In the genomic region with DNA sequence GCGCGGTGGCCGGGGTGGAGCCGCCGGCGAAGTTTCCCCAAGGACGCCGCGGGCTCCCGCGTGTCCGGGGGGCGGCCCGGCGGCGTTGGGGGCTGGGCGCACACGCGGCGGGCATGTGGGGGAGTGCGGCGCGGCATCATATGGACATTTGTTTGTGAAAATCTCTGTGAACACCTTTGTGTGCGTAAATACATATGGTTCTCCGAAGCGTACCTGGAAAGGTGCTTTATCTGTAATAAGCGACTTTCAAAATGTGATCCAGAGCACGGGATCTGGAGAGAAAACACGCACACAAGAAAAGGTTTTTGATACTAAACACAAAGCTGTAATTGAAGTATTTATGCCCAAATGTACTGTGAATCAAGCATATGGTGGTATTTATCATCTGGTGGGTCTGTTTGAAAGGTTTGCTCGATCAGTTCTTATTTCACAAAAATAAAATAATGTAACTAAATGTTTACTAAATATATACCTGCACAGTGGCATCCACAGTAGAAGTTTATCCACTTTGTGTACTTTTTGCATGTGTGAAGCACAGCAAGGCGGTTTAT, we compare ENCODE assay signal across 8 cellular contexts. TPM values are rescaled to one million over a fixed set of nuclear protein-coding genes. Genes with fewer than 3 reads are reported as not detected.
A peak's percentile ranks its signal among the peaks of the same experiment; 100 is the strongest.
DNase-seq lines count a peak whose midpoint lies in the region; ATAC-seq and TF ChIP-seq lines count a peak whose summit lies in the region.

No MANE protein-coding gene starts in this region.

- H3K27ac ChIP-seq in VCaP = peak overlapping the region; percentile 99
- peak overlapping the region; percentile 98 to 100 (median 100) for H3K27ac ChIP-seq in gastroesophageal sphincter

- H3K36me3 ChIP-seq in gastroesophageal sphincter (no peaks in the 10 kb centered on the region), skeletal muscle satellite cell (ENCODE audit: insufficient read depth, low read length) (no peaks in the 10 kb centered on the region)

- peak overlapping the region; percentile 91 for H3K27ac Mint-ChIP-seq in activated CD8-positive, alpha-beta memory T cell treated with anti-CD3 and anti-CD28 coated beads, Interleukin-2, amount 10 ng/mL, durations not matched to agents 7 days and 5 days

- no peaks in the 10 kb centered on the region for H3K9me3 Mint-ChIP-seq in activated CD8-positive, alpha-beta memory T cell treated with anti-CD3 and anti-CD28 coated beads, Interleukin-2, amount 10 ng/mL, durations not matched to agents 7 days and 5 days (ENCODE audit: low read depth)

- ATAC-seq in activated CD8-positive, alpha-beta memory T cell treated with anti-CD3 and anti-CD28 coated beads, Interleukin-2, amount 10 ng/mL, durations not matched to agents 7 days and 5 days = no peak
- ATAC-seq in gastroesophageal sphincter = no peak
- no peak for ATAC-seq in HG03521 (IDR thresholded peaks at IDR 0.05; ENCODE audit: unreplicated experiment)
- ATAC-seq in HG02973 (IDR thresholded peaks at IDR 0.05; ENCODE audit: unreplicated experiment) = no peak
- no peak for ATAC-seq in HG03097 (IDR thresholded peaks at IDR 0.05; ENCODE audit: low FRiP score, unreplicated experiment)

- no peaks in the 10 kb centered on the region for H3K9me3 ChIP-seq in gastroesophageal sphincter
- no peaks in the 10 kb centered on the region for H3K9me3 ChIP-seq in skeletal muscle satellite cell (replicated peaks; ENCODE audit: low read length)

- no peak for TF ChIP-seq POLR2A in gastroesophageal sphincter (IDR thresholded peaks at IDR 0.05)

- peak overlapping the region; percentile 70 for H3K4me3 Mint-ChIP-seq in activated CD8-positive, alpha-beta memory T cell treated with anti-CD3 and anti-CD28 coated beads, Interleukin-2, amount 10 ng/mL, durations not matched to agents 7 days and 5 days

- H3K27me3 Mint-ChIP-seq in activated CD8-positive, alpha-beta memory T cell treated with anti-CD3 and anti-CD28 coated beads, Interleukin-2, amount 10 ng/mL, durations not matched to agents 7 days and 5 days = no peaks in the 10 kb centered on the region

- CTCF ChIA-PET in activated CD8-positive, alpha-beta memory T cell treated with anti-CD3 and anti-CD28 coated beads, Interleukin-2, amount 10 ng/mL, durations not matched to agents 7 days and 5 days (lab: Charles Lee) = interaction anchor here (0.7 to 5.2 kb wide), 8 partner anchors 146 to 580 kb away, joined by 3 to 45 read pairs (median 3); no protein-coding TSS in a partner anchor

- TF ChIP-seq EP300 in gastroesophageal sphincter (IDR thresholded peaks at IDR 0.05) = no peak

- H3K27me3 ChIP-seq in gastroesophageal sphincter (no peaks in the 10 kb centered on the region), skeletal muscle satellite cell (ENCODE audit: control insufficient read depth, insufficient read depth, low read length) (no peaks in the 10 kb centered on the region)

- H3K4me3 ChIP-seq in gastroesophageal sphincter = peak overlapping the region; percentile 84 to 88
- peak overlapping the region; percentile 71 for H3K4me3 ChIP-seq in skeletal muscle satellite cell (ENCODE audit: low read length)

- TF ChIP-seq CTCF in VCaP (conservative IDR thresholded peaks at IDR 0.05) (no peak), gastroesophageal sphincter (IDR thresholded peaks at IDR 0.05) (no peak)

- no peak for DNase-seq in activated CD8-positive, alpha-beta memory T cell treated with anti-CD3 and anti-CD28 coated beads, Interleukin-2, amount 10 ng/mL, durations not matched to agents 7 days and 5 days
- DNase-seq in activated CD8-positive, alpha-beta memory T cell treated with anti-CD3 and anti-CD28 coated beads, Interleukin-2, amount 50 U/mL, for 48 hours = no peak

- peaks cover 56% of the 10 kb centered on the region for H3K4me1 Mint-ChIP-seq in activated CD8-positive, alpha-beta memory T cell treated with anti-CD3 and anti-CD28 coated beads, Interleukin-2, amount 10 ng/mL, durations not matched to agents 7 days and 5 days

- H3K4me2 ChIP-seq in skeletal muscle satellite cell (ENCODE audit: low read length) = peak overlapping the region; percentile 87

- peaks cover 24% of the 10 kb centered on the region for H3K36me3 Mint-ChIP-seq in activated CD8-positive, alpha-beta memory T cell treated with anti-CD3 and anti-CD28 coated beads, Interleukin-2, amount 10 ng/mL, durations not matched to agents 7 days and 5 days

- 6 to 8% methylated on average over 8 to 11 of the region's 31 CpGs for WGBS in gastroesophageal sphincter (ENCODE audit: low coverage in 1 of 2), 2 donors

- H3K4me1 ChIP-seq in gastroesophageal sphincter (peaks cover 0 to 45% (median 4%) of the 10 kb centered on the region in 3 donors), skeletal muscle satellite cell (ENCODE audit: control insufficient read depth, insufficient read depth, low read length) (peaks cover 23% of the 10 kb centered on the region)

- peak overlapping the region; percentile 87 for H3K9ac ChIP-seq in skeletal muscle satellite cell (ENCODE audit: low read depth, low read length)

RNA-seq across cellular contexts. Expression of gene TBL1XR1, which starts 0.7 kb away (rescaled TPM):
- 100 to 1,000 TPM; 143 to 214 TPM for total RNA-seq in activated CD8-positive, alpha-beta memory T cell treated with anti-CD3 and anti-CD28 coated beads, Interleukin-2, amount 10 ng/mL, durations not matched to agents 7 days and 5 days
- 100 to 1,000 TPM in 1 of 4 donors, 10 to 100 TPM in 3; 91.1 to 126 (median 97.4) TPM for total RNA-seq in gastroesophageal sphincter
- total RNA-seq in skeletal muscle satellite cell (2012; rRNA removed) = 87.4 and 108 TPM in 2 replicates
